22 cellular contexts compared by ENCODE assay signal in genomic region chr1:181778630-181779285, GRCh38.
A peak's percentile ranks its signal among the peaks of the same experiment; 100 is the strongest.
DNase-seq lines count a peak whose midpoint lies in the region; ATAC-seq, FAIRE-seq and TF ChIP-seq lines count a peak whose summit lies in the region.
"Had no signal": no experiment of that assay in that cellular context is flagged by ENCODE, and none has a peak within 500 bp of the region (broad histone marks: within the 10 kb centered on the region; RNA-seq: fewer than 3 reads in every experiment).

No MANE protein-coding gene starts in this region.

- H3K9me3 Mint-ChIP-seq in GM23338 = peaks cover 2% of the 10 kb centered on the region; the same call in 2 of the 3 replicates
- H3K9me3 Mint-ChIP-seq in activated naive CD4-positive, alpha-beta T cell treated with anti-CD3 and anti-CD28 coated beads, Interleukin-2, amount 50 U/mL, for 72 hours = no peaks in the 10 kb centered on the region
- H3K9me3 Mint-ChIP-seq: CD4-positive, alpha-beta memory T cell had no signal

- H2AFZ ChIP-seq in GM23338 = no peak overlapping the region
- no peak overlapping the region for H2AFZ ChIP-seq in GM23248

- H3K27me3 ChIP-seq in GM23338 (ENCODE audit: insufficient read depth) (no peaks in the 10 kb centered on the region), GM23248 (replicated peaks; ENCODE audit: insufficient read depth) (no peaks in the 10 kb centered on the region)
- H3K27me3 ChIP-seq: breast epithelium, upper lobe of left lung had no signal

- H3K4me3 ChIP-seq in A549 (no peak overlapping the region), GM23338 (no peak overlapping the region), GM23248 (no peak overlapping the region)
- H3K4me3 ChIP-seq: breast epithelium, spleen, upper lobe of left lung had no signal

- peaks cover 18% of the 10 kb centered on the region for H3K9me2 ChIP-seq in GM23338 (ENCODE audit: insufficient read depth)
- no peaks in the 10 kb centered on the region for H3K9me2 ChIP-seq in GM23248 (ENCODE audit: insufficient read depth)

- 3% methylated on average over 4 of the region's 4 CpGs for WGBS in A549 (ENCODE audit: missing lambda C conversion rate)
- WGBS in GM23248 (ENCODE audit: low coverage in 1 of 2, low lambda C conversion rate in 2 of 2, missing lambda C conversion rate in 2 of 2), 2 experiments = 17 to 18% methylated on average over 4 of the region's 4 CpGs

- H3K4me1 Mint-ChIP-seq in GM23338 = peaks cover 9% of the 10 kb centered on the region
- H3K4me1 Mint-ChIP-seq: CD4-positive, alpha-beta memory T cell had no signal

- H3K36me3 ChIP-seq in GM23338 (ENCODE audit: insufficient read depth) (no peaks in the 10 kb centered on the region), GM23248 (ENCODE audit: low read depth) (no peaks in the 10 kb centered on the region)
- H3K36me3 ChIP-seq: breast epithelium, spleen, upper lobe of left lung had no signal

- no peak for TF ChIP-seq EP300 in A549 (IDR thresholded peaks at IDR 0.05)

- H3K27ac ChIP-seq in A549 (0 out of 6 replicates have a peak overlapping the region, but pooled peaks of 1 of the 2 experiments have one; percentile 21), GM23338 (ENCODE audit: low read depth) (no peak overlapping the region), GM23248 (no peak overlapping the region)
- H3K27ac ChIP-seq: breast epithelium, HL-60, spleen, upper lobe of left lung had no signal

- H4K20me1 ChIP-seq in GM23338 (replicated peaks; ENCODE audit: insufficient read depth) (no peaks in the 10 kb centered on the region), GM23248 (ENCODE audit: insufficient read depth) (no peaks in the 10 kb centered on the region)

- no peaks in the 10 kb centered on the region for H3K4me1 ChIP-seq in A549
- H3K4me1 ChIP-seq in GM23338 (ENCODE audit: insufficient read depth) = 0 out of 2 replicates have a peak, but pooled peaks cover 3% of the 10 kb centered on the region
- H3K4me1 ChIP-seq in GM23248 (ENCODE audit: insufficient read depth) = no peaks in the 10 kb centered on the region
- H3K4me1 ChIP-seq: breast epithelium, spleen, upper lobe of left lung had no signal

- H3K4me3 Mint-ChIP-seq in GM23338 = no peak overlapping the region
- H3K4me3 Mint-ChIP-seq: CD4-positive, alpha-beta memory T cell had no signal

- H3K36me3 Mint-ChIP-seq in GM23338 (ENCODE audit: low read depth) = no peaks in the 10 kb centered on the region
- H3K36me3 Mint-ChIP-seq in activated naive CD4-positive, alpha-beta T cell treated with anti-CD3 and anti-CD28 coated beads, Interleukin-2, amount 50 U/mL, for 72 hours = no peaks in the 10 kb centered on the region
- H3K36me3 Mint-ChIP-seq: CD4-positive, alpha-beta memory T cell had no signal

- H3K79me2 ChIP-seq in GM23338 (replicated peaks; ENCODE audit: insufficient read depth) (no peaks in the 10 kb centered on the region), GM23248 (ENCODE audit: insufficient read depth) (no peaks in the 10 kb centered on the region)

- POLR2A ChIA-PET in A549 (lab: Yijun Ruan, JAX) = no interaction called here

- no peak overlapping the region for H3K9ac ChIP-seq in GM23248

- H3K27ac Mint-ChIP-seq in GM23338 = no peak overlapping the region
- H3K27ac Mint-ChIP-seq in activated naive CD4-positive, alpha-beta T cell treated with anti-CD3 and anti-CD28 coated beads, Interleukin-2, amount 50 U/mL, for 72 hours = no peak overlapping the region
- H3K27ac Mint-ChIP-seq: CD4-positive, alpha-beta memory T cell had no signal

- no peak for TF ChIP-seq POLR2A in A549 (IDR thresholded peaks at IDR 0.05; ENCODE audit: low read length)

- DNase-seq in A549 (ENCODE audit: low read depth in 1 of 2, low spot score in 1 of 2) = peak in 1 of 2 experiments; percentile 6
- DNase-seq in GM23338 (ENCODE audit: low spot score) = no peak
- DNase-seq in RCC 7860 (ENCODE audit: low spot score) = peak; percentile 49
- peak; percentile 23 for DNase-seq in iPS-NIHi7 (ENCODE audit: extremely low spot score)
- DNase-seq in NK-92 (lab: John Stamatoyannopoulos, UW; ENCODE audit: unreplicated experiment) = no peak
- DNase-seq in GM23248 = no peak
- DNase-seq in activated naive CD4-positive, alpha-beta T cell treated with anti-CD3 and anti-CD28 coated beads, Interleukin-2, amount 50 U/mL, for 72 hours (ENCODE audit: low spot score in 2 of 2) = no peak
- DNase-seq: activated CD4-positive, alpha-beta T cell treated with anti-CD3 and anti-CD28 coated beads for 4 hours; activated naive CD4-positive, alpha-beta T cell treated with anti-CD3 and anti-CD28 coated beads, Interleukin-2, amount 50 U/mL, for 16 hours; CD4-positive, alpha-beta memory T cell; effector CD4-positive, alpha-beta T cell; KBM-7; left colon; NCI-H1930; spleen; stimulated activated naive CD4-positive, alpha-beta T cell; T1000; upper lobe of left lung had no signal

- H3K4me2 ChIP-seq in A549 (peak overlapping the region; percentile 21; the same call in 1 of the 3 replicates), GM23338 (no peak overlapping the region), GM23248 (ENCODE audit: unreplicated experiment) (no peak overlapping the region)

- no peak for FAIRE-seq in A549 (lab: Jason Lieb, UNC)
- no peak for FAIRE-seq in RCC 7860 (lab: Jason Lieb, UNC)

- TF ChIP-seq CTCF in A549 (IDR thresholded peaks at IDR 0.05) (no peak), GM23338 (conservative IDR thresholded peaks at IDR 0.05; ENCODE audit: low read depth in 2 of 2) (no peak)

- H3K27me3 Mint-ChIP-seq in GM23338 (ENCODE audit: insufficient read depth, low read depth, poor library complexity) = peaks cover 4% of the 10 kb centered on the region

- in situ Hi-C loops in GM23248 (cut with MboI) = no loop called here

- H3F3A ChIP-seq in GM23338 (replicated peaks; ENCODE audit: low read depth) (no peaks in the 10 kb centered on the region), GM23248 (ENCODE audit: insufficient read depth) (no peaks in the 10 kb centered on the region)

- no peak for TF ChIP-seq RAD21 in A549 (conservative IDR thresholded peaks at IDR 0.05 in 1 of 2, IDR thresholded peaks at IDR 0.05 in 1 of 2)

- CTCF ChIA-PET in A549 (lab: Yijun Ruan, JAX) = interaction anchor here (2.0 kb wide), 1 partner anchor 16 kb away, joined by 5 read pairs; no protein-coding TSS in a partner anchor

- H3K9me3 ChIP-seq in A549 = no peaks in the 10 kb centered on the region
- H3K9me3 ChIP-seq in GM23248 (ENCODE audit: low read depth) = no peaks in the 10 kb centered on the region
- H3K9me3 ChIP-seq: breast epithelium, spleen, upper lobe of left lung had no signal

- ATAC-seq in A549 (peak; percentile 73 to 78), GM23338 (peak; percentile 46; the same call in 2 of the 3 replicates), HG03432 (IDR thresholded peaks at IDR 0.05; ENCODE audit: unreplicated experiment) (no peak)
- ATAC-seq in activated naive CD4-positive, alpha-beta T cell treated with anti-CD3 and anti-CD28 coated beads, Interleukin-2, amount 50 U/mL, for 72 hours = no peak
- ATAC-seq: left colon, Right ventricle myocardium inferior had no signal

TF ChIP-seq in A549, 52 proteins besides CTCF, POLR2A, EP300 and RAD21 (continues in another document):
- TF ChIP-seq FOSL2 (IDR thresholded peaks at IDR 0.05) (no peak), FOSL2 (CRISPR knock-in tag; IDR thresholded peaks at IDR 0.05) (no peak), RFX5 (IDR thresholded peaks at IDR 0.05) (no peak), CBX8 (IDR thresholded peaks at IDR 0.05) (no peak), CBX2 (IDR thresholded peaks at IDR 0.05; ENCODE audit: borderline replicate concordance, low read depth) (no peak), HOXB5 (CRISPR knock-in tag; IDR thresholded peaks at IDR 0.05) (no peak), FOXS1 (CRISPR knock-in tag; IDR thresholded peaks at IDR 0.05) (no peak)
- TF ChIP-seq, protein P1, sequence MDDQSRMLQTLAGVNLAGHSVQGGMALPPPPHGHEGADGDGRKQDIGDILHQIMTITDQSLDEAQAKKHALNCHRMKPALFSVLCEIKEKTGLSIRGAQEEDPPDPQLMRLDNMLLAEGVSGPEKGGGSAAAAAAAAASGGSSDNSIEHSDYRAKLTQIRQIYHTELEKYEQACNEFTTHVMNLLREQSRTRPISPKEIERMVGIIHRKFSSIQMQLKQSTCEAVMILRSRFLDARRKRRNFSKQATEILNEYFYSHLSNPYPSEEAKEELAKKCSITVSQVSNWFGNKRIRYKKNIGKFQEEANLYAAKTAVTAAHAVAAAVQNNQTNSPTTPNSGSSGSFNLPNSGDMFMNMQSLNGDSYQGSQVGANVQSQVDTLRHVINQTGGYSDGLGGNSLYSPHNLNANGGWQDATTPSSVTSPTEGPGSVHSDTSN (IDR thresholded peaks at IDR 0.05) = no peak

TF ChIP-seq in GM23338, 12 proteins besides CTCF, POLR2A, EP300 and RAD21 (continues in another document):
- TF ChIP-seq EZH2 (IDR thresholded peaks at IDR 0.05; ENCODE audit: low read depth, unreplicated experiment) = no peak
- TF ChIP-seq JUNB (IDR thresholded peaks at IDR 0.05; ENCODE audit: unreplicated experiment) = no peak
- TF ChIP-seq EZH2phosphoT487 (IDR thresholded peaks at IDR 0.05; ENCODE audit: unreplicated experiment) = no peak
- no peak for TF ChIP-seq STAT1 (IDR thresholded peaks at IDR 0.05; ENCODE audit: unreplicated experiment)
- no peak for TF ChIP-seq NANOG (IDR thresholded peaks at IDR 0.05; ENCODE audit: borderline replicate concordance)
- no peak for TF ChIP-seq REST (IDR thresholded peaks at IDR 0.05; ENCODE audit: unreplicated experiment)

Comparison
In these comparisons a context has a peak if more than half of its experiments do, and no peak if none do; other contexts are left out.
1. ATAC-seq: peak in A549 (2 of 2) and GM23338 (single experiment); none in HG03432 (single experiment) and activated naive CD4-positive, alpha-beta T cell treated with anti-CD3 and anti-CD28 coated beads, Interleukin-2, amount 50 U/mL, for 72 hours (0 of 2).
2. DNase-seq: peak in RCC 7860 (single experiment) and iPS-NIHi7 (single experiment); none in GM23338 (single experiment), NK-92 (single experiment), GM23248 (single experiment) and activated naive CD4-positive, alpha-beta T cell treated with anti-CD3 and anti-CD28 coated beads, Interleukin-2, amount 50 U/mL, for 72 hours (0 of 2).